In genomic region chr15:75454471-75455418, GRCh38 we compare ENCODE assay signal across 8 cellular contexts. TPM values are rescaled to one million over a fixed set of nuclear protein-coding genes. Genes with fewer than 3 reads are reported as not detected.
DNase-seq lines count a peak whose midpoint lies in the region; ATAC-seq and TF ChIP-seq lines count a peak whose summit lies in the region.

No MANE protein-coding gene starts in this region.

- H3F3A ChIP-seq in DOHH2 (ENCODE audit: control insufficient read depth, insufficient read depth), result peaks cover 29% of the 10 kb centered on the region

- H4K20me1 ChIP-seq in DOHH2 (ENCODE audit: control insufficient read depth, insufficient read depth, low read depth, low read length), result peaks cover 2% of the 10 kb centered on the region; the same call in 1 of the 2 replicates

- peaks cover 28% of the 10 kb centered on the region for H3K4me1 ChIP-seq in DOHH2 (ENCODE audit: control insufficient read depth, low read length)

- intact Hi-C loops in lower leg skin (cut with DNase I; ENCODE audit: low total_unique reads), result no loop called here

- H3K9me3 Mint-ChIP-seq in central memory CD8-positive, alpha-beta T cell, result no peaks in the 10 kb centered on the region

- peaks cover 36% of the 10 kb centered on the region for H3K4me1 Mint-ChIP-seq in central memory CD8-positive, alpha-beta T cell

- H3K4me3 Mint-ChIP-seq in central memory CD8-positive, alpha-beta T cell, result peak overlapping the region; percentile 97

- peak overlapping the region; percentile 99 for H3K4me2 ChIP-seq in DOHH2 (ENCODE audit: low read length)

- no peak for ATAC-seq in central memory CD8-positive, alpha-beta T cell (replicated peaks; ENCODE audit: extremely low read depth, poor library complexity, severe bottlenecking)
- no peak for ATAC-seq in HG03521 (IDR thresholded peaks at IDR 0.05; ENCODE audit: unreplicated experiment)
- no peak for ATAC-seq in GM21529 (IDR thresholded peaks at IDR 0.05; ENCODE audit: unreplicated experiment)

- H3K27ac ChIP-seq in DOHH2 (ENCODE audit: low read depth, low read length), result peak overlapping the region; percentile 87

- H3K79me2 ChIP-seq in DOHH2 (ENCODE audit: control insufficient read depth, low read length), result peaks cover 23% of the 10 kb centered on the region

- TF ChIP-seq POLR2A in lower leg skin (IDR thresholded peaks at IDR 0.05), result no peak

- TF ChIP-seq CTCF in DOHH2 (IDR thresholded peaks at IDR 0.05; ENCODE audit: low read depth, low read length, poor library complexity, severe bottlenecking) (no peak), lower leg skin (IDR thresholded peaks at IDR 0.05) (no peak)

- peak overlapping the region; percentile 94 for H3K4me3 ChIP-seq in DOHH2 (ENCODE audit: low read length)
- H3K4me3 ChIP-seq in lower leg skin (ENCODE audit: low read depth, poor library complexity, severe bottlenecking), result peak overlapping the region; percentile 81

- H3K27me3 Mint-ChIP-seq in central memory CD8-positive, alpha-beta T cell, result no peaks in the 10 kb centered on the region

- peak; percentile 40 for DNase-seq in NCI-H1092 (lab: John Stamatoyannopoulos, UW)
- DNase-seq in activated CD4-positive, CD25-positive, alpha-beta regulatory T cell treated with anti-CD3 and anti-CD28 coated beads, Interleukin-2, amount 50 U/mL, for 16 hours (ENCODE audit: low read depth, low spot score), result peak; percentile 61
- DNase-seq in central memory CD8-positive, alpha-beta T cell (ENCODE audit: low spot score in 2 of 2), result peak; percentile 64 to 72
- DNase-seq in lower leg skin (ENCODE audit: low spot score in 2 of 2), result peak; percentile 33 to 94
- DNase-seq in stimulated activated CD4-positive, alpha-beta T cell treated with anti-CD3 and anti-CD28 coated beads, Interleukin-4, amount 100 ng/mL, for 48 hours (ENCODE audit: low read depth in 2 of 2), result peak; percentile 69 to 79

- no peaks in the 10 kb centered on the region for H3K27me3 ChIP-seq in DOHH2 (ENCODE audit: control insufficient read depth, low read length)

- H3K9me3 ChIP-seq in DOHH2 (ENCODE audit: control insufficient read depth, insufficient read depth, low read length), result no peaks in the 10 kb centered on the region

- peaks cover 14% of the 10 kb centered on the region; the same call in 1 of the 2 replicates for H3K36me3 ChIP-seq in DOHH2 (ENCODE audit: control insufficient read depth, low read length)

- H3K36me3 Mint-ChIP-seq in central memory CD8-positive, alpha-beta T cell (ENCODE audit: insufficient read depth), result peaks cover 39% of the 10 kb centered on the region

- 0 to 1% methylated on average over 37 to 71 of the region's 117 CpGs for WGBS in lower leg skin, 2 donors

- peak overlapping the region; percentile 92 for H3K27ac Mint-ChIP-seq in central memory CD8-positive, alpha-beta T cell (ENCODE audit: low read depth)

- H3K9me2 ChIP-seq in DOHH2 (replicated peaks; ENCODE audit: control insufficient read depth, low read length), result no peaks in the 10 kb centered on the region

RNA-seq across cellular contexts. Expression of gene SIN3A, which starts 3.3 kb away (rescaled TPM):
- total RNA-seq in lower leg skin, result 10 to 100 TPM; 47.1 to 68.8 (median 49.6) TPM
